Comparison of ENCODE assay signal across 26 cellular contexts in the genomic region with DNA sequence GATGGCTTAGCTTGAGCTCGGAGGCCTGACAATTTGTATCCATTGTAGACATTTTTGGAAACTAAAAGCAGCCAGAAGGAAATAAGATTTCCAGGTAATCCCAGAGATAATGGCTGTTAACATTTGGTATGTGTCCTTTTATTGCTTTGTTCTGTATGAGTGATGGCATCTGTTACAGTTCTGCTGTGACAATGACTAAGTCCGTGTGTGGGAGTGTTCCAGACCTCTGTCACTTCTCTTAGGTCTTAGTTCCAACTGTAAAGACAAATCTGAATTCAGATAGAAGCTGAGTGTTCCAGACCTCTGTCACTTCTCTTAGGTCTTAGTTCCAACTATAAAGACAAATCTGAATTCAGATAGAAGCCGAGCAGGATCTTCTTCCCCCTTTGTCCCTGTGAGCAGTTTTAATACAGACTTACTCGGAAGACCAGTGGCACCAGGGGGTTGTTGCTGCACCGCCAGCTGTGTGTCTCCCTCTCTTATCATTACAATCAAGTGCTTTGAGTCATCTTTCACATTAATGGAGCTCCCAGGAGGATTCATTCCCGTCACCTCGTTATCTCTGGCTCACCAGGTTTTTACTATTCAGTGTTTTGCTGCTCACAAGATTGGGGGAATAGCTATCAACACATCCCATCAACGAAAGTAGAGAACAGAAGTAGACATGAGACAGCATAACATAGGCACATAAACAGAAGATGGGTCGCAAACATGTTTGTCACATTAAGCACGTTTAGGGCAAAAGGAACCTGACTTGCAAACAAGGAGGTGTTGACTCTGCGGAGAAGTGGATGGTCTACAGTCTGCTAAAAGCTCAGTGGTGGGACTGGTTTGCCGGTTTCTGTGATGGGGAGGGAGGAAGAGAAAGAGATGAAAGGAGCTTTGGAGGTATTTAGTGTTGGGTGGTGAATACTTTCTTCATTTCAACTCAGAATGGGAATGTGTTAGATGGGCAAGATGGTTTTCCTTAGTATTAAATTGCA.
DNase-seq lines count a peak whose midpoint lies in the region; ATAC-seq, FAIRE-seq and TF ChIP-seq lines count a peak whose summit lies in the region.
"Had no signal": no experiment of that assay in that cellular context is flagged by ENCODE, and none has a peak within 500 bp of the region (broad histone marks: within the 10 kb centered on the region; RNA-seq: fewer than 3 reads in every experiment).

No MANE protein-coding gene starts in this region.

- H3K9ac ChIP-seq in IMR-90 (ENCODE audit: low read depth, low read length) (no peak overlapping the region), mesendoderm (ENCODE audit: low read length) (peak overlapping the region; percentile 52)
- H3K9ac ChIP-seq: SK-N-SH had no signal

- no peak overlapping the region for H2AFZ ChIP-seq in IMR-90 (replicated peaks; ENCODE audit: low read length, poor library complexity)
- H2AFZ ChIP-seq: PC-9 had no signal

- no peaks in the 10 kb centered on the region for H3K79me2 ChIP-seq in mesendoderm (ENCODE audit: control insufficient read depth, insufficient read depth, low read length)

- H3K14ac ChIP-seq in IMR-90 (replicated peaks; ENCODE audit: low read depth, low read length) = peak overlapping the region; percentile 8; the same call in 1 of the 2 replicates

- H3K56ac ChIP-seq in IMR-90 (ENCODE audit: extremely low read depth, insufficient read depth, low read length) = no peak overlapping the region
- H3K56ac ChIP-seq in mesendoderm (ENCODE audit: low read length) = peak overlapping the region; percentile 73

- TF ChIP-seq POLR2A in GM12892 (IDR thresholded peaks at IDR 0.05; ENCODE audit: low read depth, low read length) (no peak), IMR-90 (IDR thresholded peaks at IDR 0.05; ENCODE audit: low read depth, low read length) (no peak)

- H2BK120ac ChIP-seq in IMR-90 (ENCODE audit: low read depth, low read length) = peak overlapping the region; percentile 35; the same call in 1 of the 2 replicates
- H2BK120ac ChIP-seq in mesendoderm (ENCODE audit: low read depth, low read length) = no peak overlapping the region

- TF ChIP-seq CTCF in IMR-90 (conservative IDR thresholded peaks at IDR 0.05; ENCODE audit: low read depth, low read length) (no peak), GM10248 (IDR thresholded peaks at IDR 0.05; ENCODE audit: control extremely low read depth, extremely low read depth, low read depth, missing control alignments) (no peak)

- POLR2A ChIA-PET in IMR-90 (lab: Charles Lee; ENCODE audit: unreplicated experiment) (interaction anchor here (2.4 kb wide), 1 partner anchor 11 kb away, joined by 5 read pairs; no protein-coding TSS in a partner anchor), GM10248 (lab: Yijun Ruan, JAX) (no interaction called here)

- H3K4ac ChIP-seq in IMR-90 (ENCODE audit: low read depth, low read length) (peak overlapping the region; percentile 4; the same call in 1 of the 2 replicates), mesendoderm (ENCODE audit: low read depth, low read length) (peak overlapping the region; percentile 59)

- H3K36me3 ChIP-seq in IMR-90 (ENCODE audit: control insufficient read depth, insufficient read depth, low read length) = no peaks in the 10 kb centered on the region
- H3K36me3 ChIP-seq in mesendoderm (ENCODE audit: control insufficient read depth, insufficient read depth, low read length) = no peaks in the 10 kb centered on the region
- H3K36me3 ChIP-seq: pancreas had no signal

- H3K27me3 ChIP-seq in IMR-90 (ENCODE audit: control insufficient read depth, insufficient read depth, low read length) (no peaks in the 10 kb centered on the region), mesendoderm (ENCODE audit: insufficient read depth, low read length, poor library complexity) (no peaks in the 10 kb centered on the region)
- H3K27me3 ChIP-seq: pancreas had no signal

- H2BK5ac ChIP-seq in IMR-90 (ENCODE audit: low read depth, low read length, poor library complexity, severe bottlenecking) (no peak overlapping the region), mesendoderm (ENCODE audit: low read length) (peak overlapping the region; percentile 77)

- no peak for TF ChIP-seq RAD21 in IMR-90 (IDR thresholded peaks at IDR 0.05; ENCODE audit: low read length)

- no peaks in the 10 kb centered on the region for H4K20me1 ChIP-seq in IMR-90 (ENCODE audit: insufficient read depth, low read length)

- H2BK15ac ChIP-seq in IMR-90 (ENCODE audit: low read depth, low read length) (peak overlapping the region; percentile 52; the same call in 2 of the 3 replicates), mesendoderm (replicated peaks; ENCODE audit: low read depth) (no peak overlapping the region)

- H3K27ac ChIP-seq in IMR-90 (ENCODE audit: insufficient read depth, low read length) (no peak overlapping the region), mesendoderm (ENCODE audit: low read depth, low read length) (peak overlapping the region; percentile 75)
- H3K27ac ChIP-seq: pancreas, PC-9, skin epidermis had no signal

- H3K9me1 ChIP-seq in IMR-90 (ENCODE audit: insufficient read depth, low read length) = peaks cover 3% of the 10 kb centered on the region

- H3K4me1 ChIP-seq in IMR-90 (ENCODE audit: control insufficient read depth, insufficient read depth, low read length) = peaks cover 3% of the 10 kb centered on the region; the same call in 1 of the 2 replicates
- H3K4me1 ChIP-seq in mesendoderm (ENCODE audit: control insufficient read depth, low read depth, low read length) = peaks cover 11% of the 10 kb centered on the region
- H3K4me1 ChIP-seq: pancreas had no signal

- H3K4me2 ChIP-seq in IMR-90 (ENCODE audit: low read depth, low read length) (no peak overlapping the region), mesendoderm (ENCODE audit: low read length) (peak overlapping the region; percentile 21)
- H3K4me2 ChIP-seq: PC-9, SK-N-SH had no signal

- WGBS in IMR-90 (ENCODE audit: extremely low coverage in 2 of 2, insufficient read length in 1 of 2), 2 experiments = 79% methylated on average over 5 of the region's 12 CpGs; no CpG with 5 or more reads in 1 of the 2 experiments
- no CpG with 5 or more reads among the region's 12 CpGs for WGBS in mesendoderm (ENCODE audit: extremely low coverage, insufficient coverage, low lambda C conversion rate)

- peak; percentile 56 for FAIRE-seq in GM12892 (lab: Jason Lieb, UNC)
- FAIRE-seq: GM12878, pancreas had no signal

- H3K9me3 ChIP-seq in IMR-90 (ENCODE audit: control insufficient read depth, insufficient read depth, low read length) = no peaks in the 10 kb centered on the region
- H3K9me3 ChIP-seq: pancreas, SK-N-SH had no signal

- no peak overlapping the region for H3K23ac ChIP-seq in IMR-90 (ENCODE audit: low read depth, low read length)
- no peak overlapping the region for H3K23ac ChIP-seq in mesendoderm (ENCODE audit: low read length)

- ATAC-seq in IMR-90 (ENCODE audit: low read depth) = no peak
- no peak for ATAC-seq in HG02884 (IDR thresholded peaks at IDR 0.05; ENCODE audit: unreplicated experiment)
- ATAC-seq: effector memory CD8-positive, alpha-beta T cell; GM12878; naive thymus-derived CD4-positive, alpha-beta T cell; pancreas had no signal

- H4K5ac ChIP-seq in IMR-90 (ENCODE audit: low read depth, low read length) (no peak overlapping the region), mesendoderm (ENCODE audit: low read length) (no peak overlapping the region)

- H3K4me3 ChIP-seq in IMR-90 (ENCODE audit: insufficient read depth, low read depth, low read length) (no peak overlapping the region), mesendoderm (ENCODE audit: low read length) (no peak overlapping the region)
- H3K4me3 ChIP-seq: GM12878, lung, pancreas, PC-9, skin epidermis had no signal

- H2AK5ac ChIP-seq in IMR-90 (ENCODE audit: low read depth, low read length) (0 out of 2 replicates have a peak overlapping the region, but pooled peaks have one; percentile 13), mesendoderm (ENCODE audit: low read length) (no peak overlapping the region)

- H4K8ac ChIP-seq in IMR-90 (ENCODE audit: low read depth in 2 of 2, low read length in 2 of 2) (no peak overlapping the region), mesendoderm (ENCODE audit: low read depth, low read length) (peak overlapping the region; percentile 28)

- H2AK9ac ChIP-seq in IMR-90 (replicated peaks; ENCODE audit: low read depth, low read length, poor library complexity) = no peak overlapping the region

- no peaks in the 10 kb centered on the region for H3K79me1 ChIP-seq in IMR-90 (ENCODE audit: low read depth in 1 of 2, low read length in 2 of 2)
- H3K79me1 ChIP-seq in mesendoderm (ENCODE audit: low read length) = no peaks in the 10 kb centered on the region

- DNase-seq in GM12892 (ENCODE audit: insufficient read length) (no peak), IMR-90 (no peak), SW480 (ENCODE audit: low spot score) (peak; percentile 2), mesendoderm (peak; percentile 86), NCI-H526 treated with DMSO at 0.1 percent for 48 hours (lab: John Stamatoyannopoulos, UW) (no peak), GM10248 (ENCODE audit: extremely low spot score) (no peak)
- DNase-seq: activated CD4-positive, alpha-beta T cell treated with anti-CD3 and anti-CD28 coated beads for 4 hours; activated CD8-positive, alpha-beta memory T cell treated with anti-CD3 and anti-CD28 coated beads, Interleukin-2, amount 50 U/mL, for 48 hours; anterior cingulate cortex; Calu3; effector memory CD8-positive, alpha-beta T cell; GDM1; naive thymus-derived CD4-positive, alpha-beta T cell; NCI-H1048; NCI-H2081; NCI-H774; pancreas; PC-9; SK-N-SH; stimulated activated CD4-positive, alpha-beta T cell treated with anti-CD3 and anti-CD28 coated beads, Interleukin-4, amount 100 ng/mL, for 4 hours; substantia nigra; T1000 had no signal

- H3K18ac ChIP-seq in IMR-90 (ENCODE audit: low read depth, low read length) (peak overlapping the region; percentile 39; the same call in 1 of the 2 replicates), mesendoderm (ENCODE audit: low read length) (peak overlapping the region; percentile 81)

- H2BK20ac ChIP-seq in IMR-90 (ENCODE audit: low read depth, low read length) = peak overlapping the region; percentile 62; the same call in 1 of the 2 replicates

- BruUV-seq in IMR-90 (replicated peaks; lab: Mats Ljungman, UMichigan) = no TSS peak

- CTCF ChIA-PET in IMR-90 (lab: Yijun Ruan, JAX) (interaction anchor here (1.0 kb wide), 1 partner anchor 10 kb away, joined by 4 read pairs; no protein-coding TSS in a partner anchor), GM10248 (lab: Yijun Ruan, JAX) (interaction anchor here (1.1 to 3.5 kb wide), 3 partner anchors 11 to 21 kb away, joined by 3 to 27 read pairs (median 3); no protein-coding TSS in a partner anchor)

- dilution Hi-C loops in IMR-90 (cut with HindIII; ENCODE audit: low sequenced_read_pairs, unreplicated experiment) = no loop called here

- intact Hi-C loops in IMR-90 (cut with micrococcal nuclease) = no loop called here

- in situ Hi-C loops in IMR-90 (cut with MboI; ENCODE audit: low sequenced_read_pairs) = no loop called here

- no peak overlapping the region for H4K91ac ChIP-seq in IMR-90 (ENCODE audit: insufficient read depth, low read depth, low read length)

TF ChIP-seq in IMR-90, 13 proteins besides CTCF, POLR2A, EP300 and RAD21 (continues in another document):
- TF ChIP-seq CEBPB (IDR thresholded peaks at IDR 0.05; ENCODE audit: low read depth, low read length) (no peak), MAFK (IDR thresholded peaks at IDR 0.05; ENCODE audit: low read depth, low read length) (no peak), RCOR1 (IDR thresholded peaks at IDR 0.05; ENCODE audit: insufficient replicate concordance, low read length) (no peak)

Comparison
In these comparisons a context has a peak if more than half of its experiments do, and no peak if none do; other contexts are left out.
1. DNase-seq: peak in SW480 (single experiment) and mesendoderm (single experiment); none in GM12892 (single experiment), IMR-90 (single experiment), NCI-H526 treated with DMSO at 0.1 percent for 48 hours (single experiment) and GM10248 (single experiment).